21 cellular contexts compared by ENCODE assay signal in the genomic region with DNA sequence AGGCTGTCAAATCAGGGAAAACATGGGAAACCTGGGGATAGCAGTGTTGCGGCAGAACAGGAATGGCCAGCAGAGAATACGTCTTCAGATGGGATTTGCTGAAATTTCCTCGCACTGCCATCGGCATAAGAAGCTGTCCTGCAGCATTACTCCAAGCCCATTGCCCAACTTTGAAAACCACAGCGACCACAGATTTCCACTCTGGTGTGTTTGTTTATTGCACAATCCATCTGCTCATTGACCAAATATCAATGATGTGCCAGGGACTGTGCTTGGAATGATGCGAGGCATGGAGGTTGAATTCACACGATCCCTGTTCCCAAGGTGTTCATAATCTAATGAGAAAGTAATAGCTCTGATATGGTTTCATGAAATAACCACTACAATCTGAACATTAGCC.
A peak's percentile ranks its signal among the peaks of the same experiment; 100 is the strongest.
DNase-seq lines count a peak whose midpoint lies in the region; ATAC-seq and TF ChIP-seq lines count a peak whose summit lies in the region.
"Had no signal": no experiment of that assay in that cellular context is flagged by ENCODE, and none has a peak within 500 bp of the region (broad histone marks: within the 10 kb centered on the region; RNA-seq: fewer than 3 reads in every experiment).

No MANE protein-coding gene starts in this region.

- no peaks in the 10 kb centered on the region for H3K23me2 ChIP-seq in H9 (ENCODE audit: insufficient read length, low read depth, low read length, poor library complexity, severe bottlenecking)

- no peak for DNase-seq in IMR-90
- peak; percentile 3 to 27 for DNase-seq in NOMO-1 (lab: John Stamatoyannopoulos, UW; ENCODE audit: unreplicated experiment in 2 of 2)
- peak; percentile 23 for DNase-seq in SKM-1 (lab: John Stamatoyannopoulos, UW; ENCODE audit: unreplicated experiment)
- no peak for DNase-seq in H9
- no peak for DNase-seq in tibial artery
- no peak for DNase-seq in progenitor cell of endocrine pancreas (ENCODE audit: low spot score, unreplicated experiment)
- DNase-seq: CD4-positive, CD25-positive, alpha-beta regulatory T cell; COR-L47; DMS79; NCI-H1092; NCI-H1436; NCI-H1930; NCI-H2227 treated with DMSO at 0.1 percent for 48 hours; NCI-H524 treated with DMSO at 0.1 percent for 48 hours; SJCRH30; T1000 had no signal

- no peak overlapping the region for H2AK9ac ChIP-seq in IMR-90 (replicated peaks; ENCODE audit: low read depth, low read length, poor library complexity)

- H3K9me3 ChIP-seq in IMR-90 (ENCODE audit: control insufficient read depth, insufficient read depth, low read length) (peaks cover 39% of the 10 kb centered on the region), neutrophil (no peaks in the 10 kb centered on the region), H9 (ENCODE audit: control insufficient read depth, low read depth, low read length) (no peaks in the 10 kb centered on the region), tibial artery (no peaks in the 10 kb centered on the region)
- H3K9me3 ChIP-seq: SJCRH30 had no signal

- H3K4ac ChIP-seq in IMR-90 (ENCODE audit: low read depth, low read length): no peak overlapping the region
- no peak overlapping the region for H3K4ac ChIP-seq in H9 (ENCODE audit: low read depth, low read length)

- no peak overlapping the region for H3K14ac ChIP-seq in IMR-90 (replicated peaks; ENCODE audit: low read depth, low read length)
- H3K14ac ChIP-seq in H9 (ENCODE audit: insufficient read depth, low read length): no peak overlapping the region

- H4K8ac ChIP-seq in IMR-90 (ENCODE audit: low read depth in 2 of 2, low read length in 2 of 2) (no peak overlapping the region), H9 (replicated peaks; ENCODE audit: insufficient read length, low read depth, low read length) (no peak overlapping the region)

- no peaks in the 10 kb centered on the region for H3K4me1 Mint-ChIP-seq in H9
- no peaks in the 10 kb centered on the region for H3K4me1 Mint-ChIP-seq in progenitor cell of endocrine pancreas (ENCODE audit: low read depth)
- H3K4me1 Mint-ChIP-seq: B cell; CD4-positive, CD25-positive, alpha-beta regulatory T cell had no signal

- no peak overlapping the region for H3K4me3 Mint-ChIP-seq in H9
- no peak overlapping the region for H3K4me3 Mint-ChIP-seq in progenitor cell of endocrine pancreas (ENCODE audit: low read depth)
- H3K4me3 Mint-ChIP-seq: B cell; CD4-positive, CD25-positive, alpha-beta regulatory T cell had no signal

- H3K27ac Mint-ChIP-seq in H9: no peak overlapping the region
- no peak overlapping the region for H3K27ac Mint-ChIP-seq in progenitor cell of endocrine pancreas
- H3K27ac Mint-ChIP-seq: B cell; CD4-positive, CD25-positive, alpha-beta regulatory T cell had no signal

- BruUV-seq in IMR-90 (replicated peaks; lab: Mats Ljungman, UMichigan): no TSS peak

- ATAC-seq in IMR-90 (ENCODE audit: low read depth): no peak
- ATAC-seq: Panc1 had no signal

- H2BK5ac ChIP-seq in IMR-90 (ENCODE audit: low read depth, low read length, poor library complexity, severe bottlenecking) (no peak overlapping the region), H9 (ENCODE audit: insufficient read length, low read length) (no peak overlapping the region)

- TF ChIP-seq CTCF in IMR-90 (conservative IDR thresholded peaks at IDR 0.05; ENCODE audit: low read depth, low read length) (no peak), neutrophil (IDR thresholded peaks at IDR 0.05) (no peak), H9 (conservative IDR thresholded peaks at IDR 0.05) (no peak), tibial artery (IDR thresholded peaks at IDR 0.05) (no peak), progenitor cell of endocrine pancreas (IDR thresholded peaks at IDR 0.05; ENCODE audit: unreplicated experiment) (no peak)

- TF ChIP-seq RAD21 in IMR-90 (IDR thresholded peaks at IDR 0.05; ENCODE audit: low read length): no peak

- no peak overlapping the region for H2AK5ac ChIP-seq in IMR-90 (ENCODE audit: low read depth, low read length)
- no peak overlapping the region for H2AK5ac ChIP-seq in H9 (ENCODE audit: insufficient read length, low read length)

- H3T11ph ChIP-seq in H9 (ENCODE audit: low read length): no peak overlapping the region

- H3K18ac ChIP-seq in IMR-90 (ENCODE audit: low read depth, low read length) (no peak overlapping the region), H9 (ENCODE audit: insufficient read length, low read depth, low read length) (no peak overlapping the region)

- H3K36me3 ChIP-seq in IMR-90 (ENCODE audit: control insufficient read depth, insufficient read depth, low read length): no peaks in the 10 kb centered on the region
- no peaks in the 10 kb centered on the region for H3K36me3 ChIP-seq in neutrophil
- H3K36me3 ChIP-seq in tibial artery: no peaks in the 10 kb centered on the region
- H3K36me3 ChIP-seq: SJCRH30 had no signal

- no peak overlapping the region for H4K91ac ChIP-seq in IMR-90 (ENCODE audit: insufficient read depth, low read depth, low read length)
- no peak overlapping the region for H4K91ac ChIP-seq in H9 (ENCODE audit: insufficient read length, low read depth, low read length)

- H4K20me1 ChIP-seq in IMR-90 (ENCODE audit: insufficient read depth, low read length): no peaks in the 10 kb centered on the region
- no peaks in the 10 kb centered on the region for H4K20me1 ChIP-seq in H9 (ENCODE audit: control insufficient read depth, insufficient read depth, insufficient read length)

- H3K27me3 Mint-ChIP-seq in H9 (ENCODE audit: low read depth): peaks cover 30% of the 10 kb centered on the region
- H3K27me3 Mint-ChIP-seq in progenitor cell of endocrine pancreas: peaks cover 44% of the 10 kb centered on the region
- H3K27me3 Mint-ChIP-seq: CD4-positive, CD25-positive, alpha-beta regulatory T cell had no signal

- in situ Hi-C loops in IMR-90 (cut with MboI; ENCODE audit: low sequenced_read_pairs): no loop called here

- no peaks in the 10 kb centered on the region for H3K79me2 ChIP-seq in H9 (ENCODE audit: insufficient read depth, low read length)

- H3K27me3 ChIP-seq in IMR-90 (ENCODE audit: control insufficient read depth, insufficient read depth, low read length) (no peaks in the 10 kb centered on the region), neutrophil (peaks cover 33% of the 10 kb centered on the region), H9 (ENCODE audit: insufficient read depth, low read length) (no peaks in the 10 kb centered on the region), tibial artery (no peaks in the 10 kb centered on the region)

- H3K4me1 ChIP-seq in IMR-90 (ENCODE audit: control insufficient read depth, insufficient read depth, low read length) (no peaks in the 10 kb centered on the region), neutrophil (ENCODE audit: control insufficient read depth in 1 of 2, insufficient read depth in 1 of 2, low read depth in 1 of 2, low read length in 1 of 2) (peaks cover 11 to 16% of the 10 kb centered on the region in 2 experiments), H9 (ENCODE audit: insufficient read depth, low read length) (no peaks in the 10 kb centered on the region), tibial artery (no peaks in the 10 kb centered on the region)
- H3K4me1 ChIP-seq: SJCRH30 had no signal

- no peak overlapping the region for H3K27ac ChIP-seq in IMR-90 (ENCODE audit: insufficient read depth, low read length)
- peak overlapping the region; percentile 36 for H3K27ac ChIP-seq in neutrophil
- H3K27ac ChIP-seq in H9 (ENCODE audit: insufficient read length, low read depth, low read length): no peak overlapping the region
- H3K27ac ChIP-seq in tibial artery: no peak overlapping the region
- H3K27ac ChIP-seq: HL-60, KMS-11, SJCRH30 had no signal

- POLR2A ChIA-PET in IMR-90 (lab: Charles Lee; ENCODE audit: unreplicated experiment): no interaction called here

- H3K23ac ChIP-seq in IMR-90 (ENCODE audit: low read depth, low read length): no peak overlapping the region
- H3K23ac ChIP-seq in H9 (ENCODE audit: insufficient read length, low read depth, low read length): no peak overlapping the region

- intact Hi-C loops in IMR-90 (cut with micrococcal nuclease): no loop called here
- intact Hi-C loops in tibial artery (cut with DNase I; ENCODE audit: low total_unique reads): no loop called here

- H3K36me3 Mint-ChIP-seq in H9 (ENCODE audit: insufficient read depth in 1 of 3, low read depth in 3 of 3) (no peaks in the 10 kb centered on the region; a peak in 1 of 7 replicates), progenitor cell of endocrine pancreas (ENCODE audit: insufficient read depth) (no peaks in the 10 kb centered on the region)
- H3K36me3 Mint-ChIP-seq: CD4-positive, CD25-positive, alpha-beta regulatory T cell had no signal

- H2AFZ ChIP-seq in IMR-90 (replicated peaks; ENCODE audit: low read length, poor library complexity) (no peak overlapping the region), H9 (ENCODE audit: low read length) (no peak overlapping the region)

- no peak overlapping the region for H3K9ac ChIP-seq in IMR-90 (ENCODE audit: low read depth, low read length)
- H3K9ac ChIP-seq in H9 (ENCODE audit: extremely low read depth, insufficient read length, low read length): no peak overlapping the region
- H3K9ac ChIP-seq: KMS-11 had no signal

- dilution Hi-C loops in IMR-90 (cut with HindIII; ENCODE audit: low sequenced_read_pairs, unreplicated experiment): no loop called here

- H3K9me1 ChIP-seq in IMR-90 (ENCODE audit: insufficient read depth, low read length): no peaks in the 10 kb centered on the region

- H3K56ac ChIP-seq in IMR-90 (ENCODE audit: extremely low read depth, insufficient read depth, low read length) (no peak overlapping the region), H9 (ENCODE audit: insufficient read length, low read depth, low read length) (no peak overlapping the region)

- H3K79me1 ChIP-seq in IMR-90 (ENCODE audit: low read depth in 1 of 2, low read length in 2 of 2) (no peaks in the 10 kb centered on the region), H9 (ENCODE audit: insufficient read depth, low read depth, low read length, poor library complexity, severe bottlenecking) (no peaks in the 10 kb centered on the region)

- H2BK20ac ChIP-seq in IMR-90 (ENCODE audit: low read depth, low read length) (no peak overlapping the region), H9 (ENCODE audit: low read depth, low read length, poor library complexity, severe bottlenecking) (no peak overlapping the region)

- TF ChIP-seq POLR2A in IMR-90 (IDR thresholded peaks at IDR 0.05; ENCODE audit: low read depth, low read length): no peak

- no peak overlapping the region for H2BK15ac ChIP-seq in IMR-90 (ENCODE audit: low read depth, low read length)
- H2BK15ac ChIP-seq in H9 (ENCODE audit: low read depth, low read length): no peak overlapping the region

- H2BK120ac ChIP-seq in IMR-90 (ENCODE audit: low read depth, low read length) (no peak overlapping the region), H9 (ENCODE audit: low read depth, low read length, poor library complexity, severe bottlenecking) (no peak overlapping the region)

- no peak overlapping the region for H3K4me3 ChIP-seq in IMR-90 (ENCODE audit: insufficient read depth, low read depth, low read length)
- no peak overlapping the region for H3K4me3 ChIP-seq in neutrophil (ENCODE audit: low read depth in 1 of 2, low read length in 1 of 2)
- H3K4me3 ChIP-seq in tibial artery: no peak overlapping the region
- H3K4me3 ChIP-seq: SJCRH30 had no signal

- H3K4me2 ChIP-seq in IMR-90 (ENCODE audit: low read depth, low read length) (no peak overlapping the region), H9 (ENCODE audit: insufficient read depth, insufficient read length, low read length) (no peak overlapping the region)
- H3K4me2 ChIP-seq: KMS-11 had no signal

- H2BK12ac ChIP-seq in H9 (ENCODE audit: insufficient read length, low read depth, low read length): no peak overlapping the region

- no peak overlapping the region for H4K5ac ChIP-seq in IMR-90 (ENCODE audit: low read depth, low read length)
- H4K5ac ChIP-seq in H9 (ENCODE audit: insufficient read length, low read depth, low read length): no peak overlapping the region

- CTCF ChIA-PET in IMR-90 (lab: Yijun Ruan, JAX): no interaction called here

- H3K9me3 Mint-ChIP-seq in H9 (no peaks in the 10 kb centered on the region; a peak in 1 of 5 replicates), progenitor cell of endocrine pancreas (ENCODE audit: low read depth) (no peaks in the 10 kb centered on the region)

- 93% methylated on average over 3 of the region's 7 CpGs; no CpG with 5 or more reads in 1 of the 2 experiments for WGBS in IMR-90 (ENCODE audit: extremely low coverage in 2 of 2, insufficient read length in 1 of 2), 2 experiments
- WGBS in H9 (ENCODE audit: extremely low coverage, insufficient read length, low lambda C conversion rate): no CpG with 5 or more reads among the region's 7 CpGs

Comparison
In these comparisons a context has a peak if more than half of its experiments do, and no peak if none do; other contexts are left out.
1. DNase-seq: peak in NOMO-1 (2 of 2) and SKM-1 (single experiment); none in IMR-90 (single experiment), H9 (single experiment), tibial artery (0 of 2) and progenitor cell of endocrine pancreas (single experiment).